11 cellular contexts compared by ENCODE assay signal in the genomic region with DNA sequence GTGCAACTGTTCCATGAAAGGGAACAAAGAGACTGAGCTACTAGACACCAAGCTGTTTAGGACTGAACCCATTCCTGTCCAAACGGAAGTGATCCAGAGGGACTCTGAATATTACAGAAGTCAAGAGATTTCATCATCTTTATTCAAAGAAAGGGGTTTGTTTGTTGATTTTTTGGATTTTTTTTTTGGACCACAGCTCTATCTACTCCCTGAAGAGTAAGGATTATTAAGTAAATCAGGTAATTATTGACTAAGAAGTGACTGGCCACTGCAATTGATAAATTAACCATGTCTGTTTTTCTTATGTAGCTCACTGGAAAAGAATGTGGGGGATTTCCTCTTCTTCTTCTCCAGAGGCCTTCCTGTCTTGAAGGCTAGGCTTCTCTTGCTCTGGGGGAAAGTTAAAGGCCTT.
DNase-seq lines count a peak whose midpoint lies in the region; ATAC-seq and TF ChIP-seq lines count a peak whose summit lies in the region.
"Had no signal": no experiment of that assay in that cellular context is flagged by ENCODE, and none has a peak within 500 bp of the region (broad histone marks: within the 10 kb centered on the region; RNA-seq: fewer than 3 reads in every experiment).

No MANE protein-coding gene starts in this region.

- no peaks in the 10 kb centered on the region for H3K79me2 ChIP-seq in hepatocyte

- H3K4me1 ChIP-seq in hepatocyte (ENCODE audit: insufficient read depth): peaks cover 25% of the 10 kb centered on the region

- no peaks in the 10 kb centered on the region for H3K9me3 Mint-ChIP-seq in HFFc6

- TF ChIP-seq CTCF in HFFc6 (IDR thresholded peaks at IDR 0.05) (no peak), astrocyte of the cerebellum (IDR thresholded peaks at IDR 0.05; ENCODE audit: low read depth, low read length, missing control alignments) (no peak), hepatocyte (IDR thresholded peaks at IDR 0.05; ENCODE audit: poor library complexity) (no peak)

- ATAC-seq in HG02678 (IDR thresholded peaks at IDR 0.05; ENCODE audit: unreplicated experiment): no peak
- ATAC-seq: stimulated activated naive CD8-positive, alpha-beta T cell treated with anti-CD3 and anti-CD28 coated beads, Interleukin-15, Interleukin-2, amounts not matched to agents 100 U/mL and 50 U/mL, for 24 hours had no signal

- no peaks in the 10 kb centered on the region for H3K9me2 ChIP-seq in hepatocyte (replicated peaks; ENCODE audit: insufficient read depth)

- H3K36me3 ChIP-seq in hepatocyte (replicated peaks; ENCODE audit: insufficient read depth, low read depth): no peaks in the 10 kb centered on the region

- H3K36me3 Mint-ChIP-seq in HFFc6 (ENCODE audit: low read depth): 0 out of 2 replicates have a peak, but pooled peaks cover 4% of the 10 kb centered on the region

- no peaks in the 10 kb centered on the region for H3K27me3 Mint-ChIP-seq in HFFc6 (ENCODE audit: insufficient read depth)

- peak overlapping the region; percentile 1 for H2AFZ ChIP-seq in hepatocyte

- peaks cover 65% of the 10 kb centered on the region for H3K4me1 Mint-ChIP-seq in HFFc6 (ENCODE audit: low read depth)

- H4K20me1 ChIP-seq in hepatocyte (ENCODE audit: insufficient read depth, poor library complexity, severe bottlenecking): no peaks in the 10 kb centered on the region

- H3K27ac Mint-ChIP-seq in HFFc6: peak overlapping the region; percentile 92

- no peaks in the 10 kb centered on the region for H3K9me3 ChIP-seq in hepatocyte (ENCODE audit: low read depth)

- H3K4me3 ChIP-seq in astrocyte of the cerebellum (ENCODE audit: low read depth, low read length) (no peak overlapping the region), hepatocyte (no peak overlapping the region), skin epidermis (no peak overlapping the region)

- peak overlapping the region; percentile 26 for H3K4me2 ChIP-seq in hepatocyte

- no peaks in the 10 kb centered on the region for H3K27me3 ChIP-seq in hepatocyte

- peak overlapping the region; percentile 62 for H3K4me3 Mint-ChIP-seq in HFFc6

- DNase-seq in HFFc6 (peak; percentile 61), astrocyte of the cerebellum (ENCODE audit: low read depth) (peak; percentile 75), hepatocyte (ENCODE audit: low spot score) (no peak), NCI-H748 (lab: John Stamatoyannopoulos, UW; ENCODE audit: unreplicated experiment) (no peak)
- no peak for DNase-seq in activated CD4-positive, alpha-beta T cell treated with anti-CD3 and anti-CD28 coated beads for 4 hours
- no peak for DNase-seq in stimulated activated CD4-positive, alpha-beta T cell treated with anti-CD3 and anti-CD28 coated beads, Interleukin-15, amount 100 ng/mL, for 24 hours
- DNase-seq: NCI-H748 treated with DMSO at 0.1 percent for 48 hours; occipital lobe; stimulated activated naive CD8-positive, alpha-beta T cell treated with anti-CD3 and anti-CD28 coated beads, Interleukin-15, Interleukin-2, amounts not matched to agents 100 U/mL and 50 U/mL, for 24 hours had no signal

- WGBS in hepatocyte (ENCODE audit: low lambda C conversion rate, missing lambda C conversion rate): 72% methylated on average over 1 of the region's 1 CpG

- in situ Hi-C loops in astrocyte of the cerebellum (cut with HindIII; ENCODE audit: low sequenced_read_pairs): no loop called here

- peak overlapping the region; percentile 91 for H3K27ac ChIP-seq in hepatocyte
- H3K27ac ChIP-seq in skin epidermis: peak overlapping the region in 20 of 21 experiments; percentile 61 to 95 (median 80)

Comparison
In these comparisons a context has a peak if more than half of its experiments do, and no peak if none do; other contexts are left out.
1. DNase-seq: peak in HFFc6 (single experiment) and astrocyte of the cerebellum (single experiment); none in hepatocyte (single experiment), activated CD4-positive, alpha-beta T cell treated with anti-CD3 and anti-CD28 coated beads for 4 hours (0 of 2), NCI-H748 (single experiment) and stimulated activated CD4-positive, alpha-beta T cell treated with anti-CD3 and anti-CD28 coated beads, Interleukin-15, amount 100 ng/mL, for 24 hours (single experiment).